Comparison of ENCODE assay signal across 28 cellular contexts in the genomic region with DNA sequence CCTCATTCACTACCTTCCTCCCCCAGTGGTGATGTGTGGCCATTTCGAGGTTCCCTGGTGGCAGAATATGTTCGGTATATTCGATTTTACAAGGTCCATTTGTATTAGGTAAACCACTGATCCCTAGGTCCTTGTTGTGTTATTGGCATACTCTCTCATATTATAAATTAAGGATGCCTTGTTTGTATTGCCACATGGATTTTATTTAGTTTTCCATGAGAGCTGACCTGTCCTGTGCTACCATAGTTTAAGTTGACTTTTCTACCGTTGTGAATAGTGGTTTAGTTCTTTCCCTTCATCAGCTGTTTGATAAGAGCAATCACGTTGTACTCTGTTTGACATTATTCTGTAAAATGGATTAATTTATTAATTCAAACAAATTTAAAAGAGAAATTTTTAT.
"Had no signal": no experiment of that assay in that cellular context is flagged by ENCODE, and none has a peak within 500 bp of the region (broad histone marks: within the 10 kb centered on the region; RNA-seq: fewer than 3 reads in every experiment).

No MANE protein-coding gene starts in this region.

- H3K27ac ChIP-seq: adrenal gland, cardiac muscle cell, coronary artery, gastroesophageal sphincter, hepatocyte, right lobe of liver, testis, transverse colon had no signal

- H3K27me3 Mint-ChIP-seq: activated CD4-positive, alpha-beta memory T cell treated with anti-CD3 and anti-CD28 coated beads for 36 hours; activated CD4-positive, alpha-beta T cell treated with anti-CD3 and anti-CD28 coated beads, Interleukin-2, amount 10 ng/mL, durations not matched to agents 24 days and 14 days; activated naive CD8-positive, alpha-beta T cell treated with anti-CD3 and anti-CD28 coated beads for 36 hours; brain; effector memory CD8-positive, alpha-beta T cell; T-cell had no signal

- H3K4me2 ChIP-seq: hepatocyte had no signal

- H3K4me3 Mint-ChIP-seq: activated CD4-positive, alpha-beta memory T cell treated with anti-CD3 and anti-CD28 coated beads for 36 hours; activated CD4-positive, alpha-beta T cell treated with anti-CD3 and anti-CD28 coated beads, Interleukin-2, amount 10 ng/mL, durations not matched to agents 24 days and 14 days; activated naive CD4-positive, alpha-beta T cell treated with anti-CD3 and anti-CD28 coated beads for 36 hours; activated naive CD8-positive, alpha-beta T cell treated with anti-CD3 and anti-CD28 coated beads for 36 hours; activated T-helper 1 cell treated with anti-CD3 and anti-CD28 coated beads, Interleukin-12 subunit alpha, Interleukin-12 subunit beta, Interleukin-2, Interleukin-4 antibody, amounts not matched to agents 30 ng/mL and 10 ng/mL and 1 ng/mL, durations not matched to agents 14 hours and 24 hours and 36 hours; brain; effector memory CD8-positive, alpha-beta T cell; natural killer cell; T-cell; T-helper 2 cell treated with Interferon-gamma antibody and Interleukin-4, amounts not matched to agents 5 μg/mL and 100 μg/mL, for 36 hours had no signal

- H3K36me3 Mint-ChIP-seq: activated CD4-positive, alpha-beta memory T cell treated with anti-CD3 and anti-CD28 coated beads for 36 hours; brain; natural killer cell; T-cell had no signal

- H3K27me3 ChIP-seq: adrenal gland, cardiac muscle cell, gastroesophageal sphincter, hepatocyte, right lobe of liver, testis, transverse colon had no signal

- ATAC-seq: activated CD4-positive, CD25-positive, alpha-beta regulatory T cell treated with anti-CD3 and anti-CD28 coated beads, Interleukin-2, amount 50 U/mL, for 24 hours; effector memory CD8-positive, alpha-beta T cell; gastroesophageal sphincter; natural killer cell; T-cell had no signal

- H3K27ac Mint-ChIP-seq: activated CD4-positive, alpha-beta memory T cell treated with anti-CD3 and anti-CD28 coated beads for 36 hours; activated CD4-positive, alpha-beta T cell treated with anti-CD3 and anti-CD28 coated beads, Interleukin-2, amount 10 ng/mL, durations not matched to agents 24 days and 14 days; activated naive CD4-positive, alpha-beta T cell treated with anti-CD3 and anti-CD28 coated beads for 36 hours; activated naive CD8-positive, alpha-beta T cell treated with anti-CD3 and anti-CD28 coated beads for 36 hours; activated T-helper 1 cell treated with anti-CD3 and anti-CD28 coated beads, Interleukin-12 subunit alpha, Interleukin-12 subunit beta, Interleukin-2, Interleukin-4 antibody, amounts not matched to agents 30 ng/mL and 10 ng/mL and 1 ng/mL, durations not matched to agents 14 hours and 24 hours and 36 hours; T-helper 2 cell treated with Interferon-gamma antibody and Interleukin-4, amounts not matched to agents 5 μg/mL and 100 μg/mL, for 36 hours had no signal

- H3K4me1 ChIP-seq: testis had no signal

- H3K9me3 Mint-ChIP-seq: activated CD4-positive, alpha-beta memory T cell treated with anti-CD3 and anti-CD28 coated beads for 36 hours; activated CD4-positive, alpha-beta T cell treated with anti-CD3 and anti-CD28 coated beads, Interleukin-2, amount 10 ng/mL, durations not matched to agents 24 days and 14 days; activated naive CD4-positive, alpha-beta T cell treated with anti-CD3 and anti-CD28 coated beads for 36 hours; activated naive CD8-positive, alpha-beta T cell treated with anti-CD3 and anti-CD28 coated beads for 36 hours; activated T-helper 1 cell treated with anti-CD3 and anti-CD28 coated beads, Interleukin-12 subunit alpha, Interleukin-12 subunit beta, Interleukin-2, Interleukin-4 antibody, amounts not matched to agents 30 ng/mL and 10 ng/mL and 1 ng/mL, durations not matched to agents 14 hours and 24 hours and 36 hours; brain; effector memory CD8-positive, alpha-beta T cell; natural killer cell; T-cell; T-helper 2 cell treated with Interferon-gamma antibody and Interleukin-4, amounts not matched to agents 5 μg/mL and 100 μg/mL, for 36 hours had no signal

- H2AFZ ChIP-seq: hepatocyte had no signal

- H3K9me3 ChIP-seq: adrenal gland, gastroesophageal sphincter, right lobe of liver, testis, transverse colon had no signal

- DNase-seq: activated CD4-positive, alpha-beta memory T cell treated with anti-CD3 and anti-CD28 coated beads for 36 hours; activated CD4-positive, alpha-beta T cell treated with anti-CD3 and anti-CD28 coated beads, Interleukin-2, amount 10 ng/mL, durations not matched to agents 24 days and 14 days; activated CD8-positive, alpha-beta memory T cell treated with anti-CD3 and anti-CD28 coated beads, Interleukin-2, amount 50 U/mL, for 4 hours; activated effector memory CD4-positive, alpha-beta T cell treated with anti-CD3 and anti-CD28 coated beads, Interleukin-2, amount 50 U/mL, for 16 hours; activated naive CD4-positive, alpha-beta T cell treated with anti-CD3 and anti-CD28 coated beads for 36 hours; activated naive CD8-positive, alpha-beta T cell treated with anti-CD3 and anti-CD28 coated beads for 36 hours; activated T-cell treated with anti-CD3 and anti-CD28 coated beads, Interleukin-2, amount 50 U/mL, for 1 hour; adrenal gland; aorta; cerebellar nuclear complex; effector memory CD8-positive, alpha-beta T cell; islet precursor cell; natural killer cell; right lobe of liver; stimulated activated CD4-positive, alpha-beta T cell treated with anti-CD3 and anti-CD28 coated beads, Interleukin-12 subunit alpha, Interleukin-12 subunit beta, amount 100 ng/mL, for 4 hours; stimulated activated CD4-positive, alpha-beta T cell treated with anti-CD3 and anti-CD28 coated beads, Interleukin-4, amount 100 ng/mL, for 4 hours; stimulated activated naive CD4-positive, alpha-beta T cell treated with Interleukin-2 at 50 U/mL for 16 hours; T-cell; testis; transverse colon had no signal

- H3K4me3 ChIP-seq: adrenal gland, cardiac muscle cell, coronary artery, gastroesophageal sphincter, hepatocyte, right lobe of liver, testis, transverse colon had no signal

- H3K36me3 ChIP-seq: adrenal gland, cardiac muscle cell, gastroesophageal sphincter, right lobe of liver had no signal
